In genomic region chr14:22829661-22830328, GRCh38 we compare ENCODE assay signal across 8 cellular contexts. TPM values are rescaled to one million over a fixed set of nuclear protein-coding genes. Genes with fewer than 3 reads are reported as not detected.
DNase-seq lines count a peak whose midpoint lies in the region; ATAC-seq, FAIRE-seq and TF ChIP-seq lines count a peak whose summit lies in the region.

MRPL52 (plus strand) TSS chr14:22829887; CDS start chr14:22829913, 26 bp downstream.

- H3K9me3 Mint-ChIP-seq in central memory CD8-positive, alpha-beta T cell, result no peaks in the 10 kb centered on the region

- no peak for TF ChIP-seq CTCF in kidney (IDR thresholded peaks at IDR 0.05; ENCODE audit: borderline replicate concordance, extremely low read depth, insufficient read depth)

- H3K27ac ChIP-seq in kidney (ENCODE audit: low read depth in 2 of 2, low read length in 2 of 2), result peak within 1 kb of the TSS; percentile 33 to 74

- no peak for FAIRE-seq in kidney (lab: Jason Lieb, UNC)

- H3K27me3 Mint-ChIP-seq in central memory CD8-positive, alpha-beta T cell, result peaks cover 10% of the 10 kb centered on the region

- H3K4me1 ChIP-seq in kidney (ENCODE audit: control insufficient read depth in 1 of 2, insufficient read depth in 1 of 2, low read depth in 1 of 2, low read length in 2 of 2), result peaks cover 0 to 7% of the 10 kb centered on the region in 2 donors

- intact Hi-C loops in kidney (cut with DNase I), result no loop called here

- DNase-seq in AG08395 (ENCODE audit: low spot score) (peak; percentile 91), NCI-H345 (lab: John Stamatoyannopoulos, UW) (peak; percentile 93), kidney (peak; percentile 97)
- DNase-seq in activated CD4-positive, CD25-positive, alpha-beta regulatory T cell treated with anti-CD3 and anti-CD28 coated beads, Interleukin-2, amount 50 U/mL, for 16 hours (ENCODE audit: low read depth, low spot score), result peak; percentile 84
- peak; percentile 69 to 77 for DNase-seq in central memory CD8-positive, alpha-beta T cell (ENCODE audit: low spot score in 2 of 2)
- DNase-seq in stimulated activated CD4-positive, alpha-beta T cell treated with anti-CD3 and anti-CD28 coated beads, Interleukin-15, amount 100 ng/mL, for 24 hours, result peak; percentile 93

- H3K36me3 ChIP-seq in kidney (ENCODE audit: control insufficient read depth in 1 of 2, insufficient read depth in 2 of 2, low read length in 2 of 2), result peaks cover 4 to 11% of the 10 kb centered on the region in 2 donors

- no peaks in the 10 kb centered on the region for H3K9me3 ChIP-seq in kidney (ENCODE audit: control insufficient read depth in 1 of 2, low read length in 2 of 2)

- peaks cover 21% of the 10 kb centered on the region for H3K36me3 Mint-ChIP-seq in central memory CD8-positive, alpha-beta T cell (ENCODE audit: insufficient read depth)

- peak within 1 kb of the TSS; percentile 88 to 93 for H3K9ac ChIP-seq in kidney (ENCODE audit: low read length in 2 of 2)

- H3K4me3 Mint-ChIP-seq in central memory CD8-positive, alpha-beta T cell, result peak within 1 kb of the TSS; percentile 93

- peak within 1 kb of the TSS; percentile 93 for H3K27ac Mint-ChIP-seq in central memory CD8-positive, alpha-beta T cell (ENCODE audit: low read depth)

- ATAC-seq in GM18909 (IDR thresholded peaks at IDR 0.05; ENCODE audit: poor library complexity, unreplicated experiment) (peak; percentile 89), HG03175 (IDR thresholded peaks at IDR 0.05; ENCODE audit: unreplicated experiment) (peak; percentile 89)
- peak; percentile 97 for ATAC-seq in central memory CD8-positive, alpha-beta T cell (replicated peaks; ENCODE audit: extremely low read depth, poor library complexity, severe bottlenecking)

- H3K4me3 ChIP-seq in kidney (ENCODE audit: low read length in 2 of 2), result peak within 1 kb of the TSS; percentile 83 to 97

- H3K4me1 Mint-ChIP-seq in central memory CD8-positive, alpha-beta T cell, result peaks cover 28% of the 10 kb centered on the region

RNA-seq across cellular contexts. Expression of gene MRPL52, which starts in this region (rescaled TPM):
- 74.3 TPM for total RNA-seq in kidney
- 255 TPM for polyA plus RNA-seq in kidney (ENCODE audit: insufficient read depth, low read depth, low replicate concordance)

Comparison
In these comparisons a context has a peak if more than half of its experiments do, and no peak if none do; other contexts are left out.
1. Peak in every context shown above with its lines: DNase-seq, ATAC-seq, H3K4me3 ChIP-seq and H3K27ac ChIP-seq.